Comparison of ENCODE assay signal across 27 cellular contexts in genomic region chr1:148289647-148290046, GRCh38.
"Had no signal": no experiment of that assay in that cellular context is flagged by ENCODE, and none has a peak within 500 bp of the region (broad histone marks: within the 10 kb centered on the region; RNA-seq: fewer than 3 reads in every experiment).

No MANE protein-coding gene starts in this region.

- ATAC-seq: activated CD8-positive, alpha-beta memory T cell treated with anti-CD3 and anti-CD28 coated beads, Interleukin-2, amount 10 ng/mL, durations not matched to agents 7 days and 5 days; body of pancreas; Panc1; WTC11 had no signal

- DNase-seq: activated CD4-positive, alpha-beta T cell treated with anti-CD3 and anti-CD28 coated beads for 48 hours; activated CD4-positive, alpha-beta T cell treated with anti-CD3 and anti-CD28 coated beads, Interleukin-2, amount 50 U/mL, for 48 hours; activated CD4-positive, CD25-positive, alpha-beta regulatory T cell treated with anti-CD3 and anti-CD28 coated beads, Interleukin-2, amount 50 U/mL, for 72 hours; activated CD8-positive, alpha-beta memory T cell treated with anti-CD3 and anti-CD28 coated beads, Interleukin-2, amount 10 ng/mL, durations not matched to agents 7 days and 5 days; activated effector memory CD4-positive, alpha-beta T cell treated with Interleukin-2 at 50 U/mL for 16 hours; activated naive CD4-positive, alpha-beta T cell; activated T-cell treated with anti-CD3 and anti-CD28 coated beads, Interleukin-2, amount 50 U/mL, for 24 hours; amniotic stem cell; body of pancreas; central memory CD4-positive, alpha-beta T cell; MG63; NCI-H1092 treated with DMSO at 0.1 percent for 48 hours; NCI-H1417 treated with DMSO at 0.1 percent for 48 hours; NCI-H1694; NCI-H2029; NCI-H2107; NCI-H2171 treated with DMSO at 0.1 percent for 48 hours; NCI-H345; NCI-H510A; NCI-H69; NK-92 treated with Interleukin-12 subunit alpha and Interleukin-12 subunit beta, amount 100 ng/mL, for 24 hours; Right ventricle myocardium superior; RPMI8226; SJCRH30; SK-N-SH had no signal
